In genomic region chr3:173893066-173893465, GRCh38 we compare ENCODE assay signal across 12 cellular contexts.
DNase-seq lines count a peak whose midpoint lies in the region; ATAC-seq and TF ChIP-seq lines count a peak whose summit lies in the region.
"Had no signal": no experiment of that assay in that cellular context is flagged by ENCODE, and none has a peak within 500 bp of the region (broad histone marks: within the 10 kb centered on the region; RNA-seq: fewer than 3 reads in every experiment).

No MANE protein-coding gene starts in this region.

- no peaks in the 10 kb centered on the region for H3K4me1 Mint-ChIP-seq in activated naive CD4-positive, alpha-beta T cell treated with anti-CD3 and anti-CD28 coated beads, Interleukin-2, amount 10 ng/mL, durations not matched to agents 7 days and 5 days

- H3K4me3 Mint-ChIP-seq in activated naive CD4-positive, alpha-beta T cell treated with anti-CD3 and anti-CD28 coated beads, Interleukin-2, amount 10 ng/mL, durations not matched to agents 7 days and 5 days: no peak overlapping the region
- H3K4me3 Mint-ChIP-seq: activated T-cell treated with anti-CD3 and anti-CD28 coated beads, Interleukin-2, amount 50 U/mL, for 24 hours had no signal

- 41 to 42% methylated on average over 4 of the region's 4 CpGs for WGBS in GM23248 (ENCODE audit: low coverage in 1 of 2, low lambda C conversion rate in 2 of 2, missing lambda C conversion rate in 2 of 2), 2 experiments
- WGBS in ovary, 3 donors: 92 to 95% (median 94%) methylated on average over 4 of the region's 4 CpGs

- H4K20me1 ChIP-seq in GM23248 (ENCODE audit: insufficient read depth) (no peaks in the 10 kb centered on the region), PC-3 (ENCODE audit: low read length) (no peaks in the 10 kb centered on the region)

- POLR2A ChIA-PET in PC-3 (lab: Charles Lee; ENCODE audit: unreplicated experiment): no interaction called here

- H3K27ac ChIP-seq in GM23248 (peak overlapping the region; percentile 55), PC-3 (ENCODE audit: low read length) (peak overlapping the region; percentile 90), ovary (no peak overlapping the region)

- no peaks in the 10 kb centered on the region for H3K27me3 ChIP-seq in GM23248 (replicated peaks; ENCODE audit: insufficient read depth)
- no peaks in the 10 kb centered on the region for H3K27me3 ChIP-seq in PC-3 (ENCODE audit: low read length)
- no peaks in the 10 kb centered on the region for H3K27me3 ChIP-seq in ovary

- no peak for TF ChIP-seq EP300 in ovary (IDR thresholded peaks at IDR 0.05)

- intact Hi-C loops in PC-3 (cut with micrococcal nuclease) (no loop called here), ovary (cut with DNase I) (no loop called here)

- H3K36me3 ChIP-seq in GM23248 (ENCODE audit: low read depth): no peaks in the 10 kb centered on the region
- no peaks in the 10 kb centered on the region for H3K36me3 ChIP-seq in PC-3 (ENCODE audit: low read depth, low read length)
- H3K36me3 ChIP-seq in ovary: no peaks in the 10 kb centered on the region

- TF ChIP-seq POLR2A in ovary (IDR thresholded peaks at IDR 0.05): no peak

- H3K79me2 ChIP-seq in GM23248 (ENCODE audit: insufficient read depth) (no peaks in the 10 kb centered on the region), PC-3 (ENCODE audit: low read length) (no peaks in the 10 kb centered on the region)

- CTCF ChIA-PET in PC-3 (lab: Charles Lee): no interaction called here
- CTCF ChIA-PET in activated naive CD4-positive, alpha-beta T cell treated with anti-CD3 and anti-CD28 coated beads, Interleukin-2, amount 10 ng/mL, durations not matched to agents 7 days and 5 days (lab: Charles Lee): no interaction called here

- H3K27ac Mint-ChIP-seq in activated naive CD4-positive, alpha-beta T cell treated with anti-CD3 and anti-CD28 coated beads, Interleukin-2, amount 10 ng/mL, durations not matched to agents 7 days and 5 days: no peak overlapping the region
- H3K27ac Mint-ChIP-seq: activated T-cell treated with anti-CD3 and anti-CD28 coated beads, Interleukin-2, amount 50 U/mL, for 24 hours had no signal

- H3K4me3 ChIP-seq in GM23248 (no peak overlapping the region), PC-3 (ENCODE audit: low read length) (no peak overlapping the region), ovary (no peak overlapping the region)
- H3K4me3 ChIP-seq: GM12878 had no signal

- peak; percentile 75 for ATAC-seq in PC-3
- no peak for ATAC-seq in HG02970 (IDR thresholded peaks at IDR 0.05; ENCODE audit: low FRiP score, unreplicated experiment)
- no peak for ATAC-seq in HG03280 (IDR thresholded peaks at IDR 0.05; ENCODE audit: unreplicated experiment)

- H3K9me3 ChIP-seq in GM23248 (ENCODE audit: low read depth): no peaks in the 10 kb centered on the region
- no peaks in the 10 kb centered on the region for H3K9me3 ChIP-seq in PC-3 (ENCODE audit: low read length)
- no peaks in the 10 kb centered on the region for H3K9me3 ChIP-seq in ovary

- in situ Hi-C loops in GM23248 (cut with MboI): no loop called here

- peak; percentile 74 for DNase-seq in AG08395 (ENCODE audit: low spot score)
- DNase-seq in GM23248: peak; percentile 93
- DNase-seq in PC-3: peak; percentile 87
- peak; percentile 11 for DNase-seq in fibroblast of gingiva (ENCODE audit: low read depth)
- DNase-seq in ovary: no peak
- no peak for DNase-seq in activated naive CD4-positive, alpha-beta T cell treated with anti-CD3 and anti-CD28 coated beads, Interleukin-2, amount 10 ng/mL, durations not matched to agents 7 days and 5 days
- DNase-seq: activated CD4-positive, alpha-beta T cell treated with anti-CD3 and anti-CD28 coated beads, Interleukin-2, amount 50 U/mL, for 1 hour; activated T-cell treated with anti-CD3 and anti-CD28 coated beads, Interleukin-2, amount 50 U/mL, for 24 hours; NCI-H524 treated with DMSO at 0.1 percent for 48 hours had no signal

- no peak overlapping the region for H3K4me2 ChIP-seq in GM23248 (ENCODE audit: unreplicated experiment)
- H3K4me2 ChIP-seq in PC-3 (ENCODE audit: low read length): peak overlapping the region; percentile 53

- no peak for TF ChIP-seq CTCF in PC-3 (conservative IDR thresholded peaks at IDR 0.05; ENCODE audit: low read depth, low read length)
- no peak for TF ChIP-seq CTCF in ovary (IDR thresholded peaks at IDR 0.05)

- H3K4me1 ChIP-seq in GM23248 (ENCODE audit: insufficient read depth) (peaks cover 46% of the 10 kb centered on the region), PC-3 (ENCODE audit: insufficient read depth, low read length) (peaks cover 42% of the 10 kb centered on the region), ovary (ENCODE audit: insufficient read depth) (no peaks in the 10 kb centered on the region)

- H3K27me3 Mint-ChIP-seq in activated naive CD4-positive, alpha-beta T cell treated with anti-CD3 and anti-CD28 coated beads, Interleukin-2, amount 10 ng/mL, durations not matched to agents 7 days and 5 days: no peaks in the 10 kb centered on the region
- H3K27me3 Mint-ChIP-seq: activated T-cell treated with anti-CD3 and anti-CD28 coated beads, Interleukin-2, amount 50 U/mL, for 24 hours had no signal

- H3K9me2 ChIP-seq in GM23248 (ENCODE audit: insufficient read depth) (no peaks in the 10 kb centered on the region), PC-3 (replicated peaks; ENCODE audit: low read length) (no peaks in the 10 kb centered on the region)

- H3K9ac ChIP-seq in GM23248 (no peak overlapping the region), PC-3 (ENCODE audit: low read length) (peak overlapping the region; percentile 41)

- peaks cover 40% of the 10 kb centered on the region for H3F3A ChIP-seq in GM23248 (ENCODE audit: insufficient read depth)
- H3F3A ChIP-seq in PC-3 (ENCODE audit: low read length, unreplicated experiment): peaks cover 5% of the 10 kb centered on the region

- no peaks in the 10 kb centered on the region for H3K36me3 Mint-ChIP-seq in activated naive CD4-positive, alpha-beta T cell treated with anti-CD3 and anti-CD28 coated beads, Interleukin-2, amount 10 ng/mL, durations not matched to agents 7 days and 5 days

- H2AFZ ChIP-seq in GM23248 (no peak overlapping the region), PC-3 (ENCODE audit: low read length) (no peak overlapping the region)

- peaks cover 6% of the 10 kb centered on the region for H3K9me3 Mint-ChIP-seq in activated naive CD4-positive, alpha-beta T cell treated with anti-CD3 and anti-CD28 coated beads, Interleukin-2, amount 10 ng/mL, durations not matched to agents 7 days and 5 days
- H3K9me3 Mint-ChIP-seq: activated T-cell treated with anti-CD3 and anti-CD28 coated beads, Interleukin-2, amount 50 U/mL, for 24 hours had no signal

- BruUV-seq in PC-3 (replicated peaks; lab: Mats Ljungman, UMichigan): no TSS peak

Comparison
In these comparisons a context has a peak if more than half of its experiments do, and no peak if none do; other contexts are left out.
1. DNase-seq: peak in AG08395 (single experiment), GM23248 (single experiment), PC-3 (single experiment) and fibroblast of gingiva (single experiment); none in ovary (0 of 5) and activated naive CD4-positive, alpha-beta T cell treated with anti-CD3 and anti-CD28 coated beads, Interleukin-2, amount 10 ng/mL, durations not matched to agents 7 days and 5 days (single experiment).
2. H3K27ac ChIP-seq: peak in GM23248 (single experiment) and PC-3 (single experiment); none in ovary (0 of 2).